Comparison of ENCODE assay signal across 24 cellular contexts in the genomic region with DNA sequence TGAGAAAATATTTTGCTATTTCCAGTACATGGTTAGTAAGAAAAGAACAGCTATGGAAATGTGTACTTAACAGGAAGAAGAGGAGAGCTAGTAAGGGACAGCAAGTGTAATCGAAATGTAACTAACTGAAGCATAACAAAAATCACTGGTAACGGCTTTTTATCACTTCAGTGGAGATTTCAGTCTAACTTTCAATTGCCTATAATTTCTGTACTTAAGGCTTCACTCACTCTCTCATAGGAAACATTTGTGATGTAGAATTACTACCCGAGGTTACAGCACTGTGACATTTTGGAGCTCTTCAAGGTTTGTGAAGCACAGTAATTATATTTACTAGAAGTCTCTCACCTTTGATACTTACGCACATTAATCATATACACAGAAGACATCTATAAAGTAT.
A peak's percentile ranks its signal among the peaks of the same experiment; 100 is the strongest.
DNase-seq lines count a peak whose midpoint lies in the region; ATAC-seq and TF ChIP-seq lines count a peak whose summit lies in the region.
"Had no signal": no experiment of that assay in that cellular context is flagged by ENCODE, and none has a peak within 500 bp of the region (broad histone marks: within the 10 kb centered on the region; RNA-seq: fewer than 3 reads in every experiment).

No MANE protein-coding gene starts in this region.

- no peaks in the 10 kb centered on the region for H3K36me3 Mint-ChIP-seq in chondrocyte (ENCODE audit: low read depth)
- H3K36me3 Mint-ChIP-seq: CD14-positive monocyte had no signal

- H3K9me3 ChIP-seq in BLaER1 treated with 17β-estradiol and CSF1 and Interleukin-3, amounts not matched to agents 10 nM and 100 nM (replicated peaks in 1 of 11), result peaks cover 0 to 44% (median 34%) of the 10 kb centered on the region in 11 experiments; a peak in 17 of 22 replicates
- H3K9me3 ChIP-seq in OCI-LY1 (ENCODE audit: low read length), result peaks cover 5% of the 10 kb centered on the region; the same call in 1 of the 2 replicates
- H3K9me3 ChIP-seq: SJCRH30 had no signal

- no peaks in the 10 kb centered on the region for H3K27me3 ChIP-seq in BLaER1 treated with 17β-estradiol and CSF1 and Interleukin-3, amounts not matched to agents 10 nM and 100 nM
- no peaks in the 10 kb centered on the region for H3K27me3 ChIP-seq in OCI-LY1 (ENCODE audit: insufficient read depth, low read length)
- H3K27me3 ChIP-seq: SJCRH30 had no signal

- peak overlapping the region; percentile 96 for H2AFZ ChIP-seq in OCI-LY1 (ENCODE audit: low read length)

- TF ChIP-seq CTCF in OCI-LY1 (IDR thresholded peaks at IDR 0.05; ENCODE audit: low read length) (no peak), chondrocyte (IDR thresholded peaks at IDR 0.05) (no peak)

- H3K9me3 Mint-ChIP-seq in chondrocyte (ENCODE audit: low read depth), result no peaks in the 10 kb centered on the region

- H3K27ac ChIP-seq in BLaER1 treated with 17β-estradiol and CSF1 and Interleukin-3, amounts not matched to agents 10 nM and 100 nM, result peak overlapping the region in 5 of 11 experiments; percentile 8 to 43 (median 20); a peak in 7 of 22 replicates
- peak overlapping the region; percentile 38 for H3K27ac ChIP-seq in OCI-LY1 (ENCODE audit: low read depth, low read length, poor library complexity, severe bottlenecking)
- H3K27ac ChIP-seq: SJCRH30 had no signal

- H3K79me2 ChIP-seq in OCI-LY1 (ENCODE audit: insufficient read depth, low read length), result no peaks in the 10 kb centered on the region

- H3K27ac Mint-ChIP-seq in chondrocyte (ENCODE audit: unreplicated experiment), result peak overlapping the region; percentile 14
- H3K27ac Mint-ChIP-seq: CD14-positive monocyte; T-helper 2 cell treated with Interferon-gamma antibody and Interleukin-4, amounts not matched to agents 5 μg/mL and 100 μg/mL, for 36 hours had no signal

- peak overlapping the region in 1 of 11 experiments; percentile 1; a peak in 3 of 22 replicates for H3K9ac ChIP-seq in BLaER1 treated with 17β-estradiol and CSF1 and Interleukin-3, amounts not matched to agents 10 nM and 100 nM
- no peak overlapping the region for H3K9ac ChIP-seq in OCI-LY1 (ENCODE audit: low read length)

- H3F3A ChIP-seq in OCI-LY1 (ENCODE audit: insufficient read depth, low read length), result no peaks in the 10 kb centered on the region

- H3K9me2 ChIP-seq in OCI-LY1 (ENCODE audit: low read depth, low read length), result no peaks in the 10 kb centered on the region

- peaks cover 0 to 12% (median 0%) of the 10 kb centered on the region in 11 experiments; a peak in 4 of 22 replicates for H3K36me3 ChIP-seq in BLaER1 treated with 17β-estradiol and CSF1 and Interleukin-3, amounts not matched to agents 10 nM and 100 nM
- no peaks in the 10 kb centered on the region for H3K36me3 ChIP-seq in OCI-LY1 (ENCODE audit: insufficient read depth, low read length)
- H3K36me3 ChIP-seq: SJCRH30 had no signal

- no peaks in the 10 kb centered on the region for H4K20me1 ChIP-seq in BLaER1 treated with 17β-estradiol and CSF1 and Interleukin-3, amounts not matched to agents 10 nM and 100 nM
- no peaks in the 10 kb centered on the region for H4K20me1 ChIP-seq in OCI-LY1 (ENCODE audit: insufficient read depth, low read length)

- H3K4me2 ChIP-seq in BLaER1 treated with 17β-estradiol and CSF1 and Interleukin-3, amounts not matched to agents 10 nM and 100 nM, result peak overlapping the region in 7 of 11 experiments; percentile 21 to 62 (median 40); a peak in 13 of 22 replicates
- peak overlapping the region; percentile 9; the same call in 1 of the 2 replicates for H3K4me2 ChIP-seq in OCI-LY1 (ENCODE audit: low read length)

- H3K4me3 Mint-ChIP-seq in chondrocyte (ENCODE audit: unreplicated experiment), result no peak overlapping the region
- H3K4me3 Mint-ChIP-seq: CD14-positive monocyte; T-helper 2 cell treated with Interferon-gamma antibody and Interleukin-4, amounts not matched to agents 5 μg/mL and 100 μg/mL, for 36 hours had no signal

- peak overlapping the region in 1 of 10 experiments; percentile 22; a peak in 1 of 20 replicates for H3K4me3 ChIP-seq in BLaER1 treated with 17β-estradiol and CSF1 and Interleukin-3, amounts not matched to agents 10 nM and 100 nM
- H3K4me3 ChIP-seq in OCI-LY1 (ENCODE audit: low read depth, low read length, poor library complexity, severe bottlenecking), result no peak overlapping the region
- H3K4me3 ChIP-seq: K562, SJCRH30 had no signal

- no peaks in the 10 kb centered on the region for H3K27me3 Mint-ChIP-seq in chondrocyte (ENCODE audit: low read depth)

- DNase-seq in chondrocyte (ENCODE audit: low spot score) (no peak), SIG-M5 (lab: John Stamatoyannopoulos, UW) (no peak)
- DNase-seq: Calu3; DMS79 treated with DMSO at 0.1 percent for 48 hours; GF-D8; HCEC 1CT; Kasumi-1; NCI-H1105; NCI-H2029; NCI-H226; NCI-H524 treated with DMSO at 0.1 percent for 48 hours; NCI-H82; NK-92 treated with Interleukin-12 subunit alpha and Interleukin-12 subunit beta, amount 100 ng/mL, for 24 hours; SJCRH30; T-helper 1 cell had no signal

- H3K4me1 ChIP-seq in BLaER1 treated with 17β-estradiol and CSF1 and Interleukin-3, amounts not matched to agents 10 nM and 100 nM, result peaks cover 0 to 43% (median 16%) of the 10 kb centered on the region in 10 experiments; a peak in 14 of 20 replicates
- peaks cover 26% of the 10 kb centered on the region for H3K4me1 ChIP-seq in OCI-LY1 (ENCODE audit: insufficient read depth, low read length, severe bottlenecking)
- H3K4me1 ChIP-seq: SJCRH30 had no signal

- H3K4me1 Mint-ChIP-seq in chondrocyte (ENCODE audit: low read depth), result peaks cover 17% of the 10 kb centered on the region
- H3K4me1 Mint-ChIP-seq: CD14-positive monocyte had no signal

- peak; percentile 69 for ATAC-seq in GM19351 (IDR thresholded peaks at IDR 0.05; ENCODE audit: unreplicated experiment)
- ATAC-seq in GM21529 (IDR thresholded peaks at IDR 0.05; ENCODE audit: unreplicated experiment), result no peak
- no peak for ATAC-seq in GM18909 (IDR thresholded peaks at IDR 0.05; ENCODE audit: poor library complexity, unreplicated experiment)
- no peak for ATAC-seq in GM18867 (IDR thresholded peaks at IDR 0.05; ENCODE audit: unreplicated experiment)
- ATAC-seq: K562 had no signal
